8 cellular contexts compared by ENCODE assay signal in genomic region chr13:110615322-110616102, GRCh38. TPM values are rescaled to one million over a fixed set of nuclear protein-coding genes. Genes with fewer than 3 reads are reported as not detected.
DNase-seq lines count a peak whose midpoint lies in the region; ATAC-seq and TF ChIP-seq lines count a peak whose summit lies in the region.

Gene NAXD (plus strand): TSS chr13:110615545. CDS start chr13:110615602, 57 bp downstream.

- H3K9me3 ChIP-seq in GM23248 (ENCODE audit: low read depth): no peaks in the 10 kb centered on the region

- H3K4me2 ChIP-seq in GM23248 (ENCODE audit: unreplicated experiment): peak within 1 kb of the TSS; percentile 85

- in situ Hi-C loops in GM23248 (cut with MboI): no loop called here

- H3K4me1 Mint-ChIP-seq in natural killer cell treated with Interleukin-12 subunit alpha and Interleukin-12 subunit beta and Interleukin-15 and Interleukin-18, amount 100 ng/mL, for 72 hours (ENCODE audit: low read depth in 2 of 2): peaks cover 10 to 19% of the 10 kb centered on the region in 2 donors

- H2AFZ ChIP-seq in GM23248: peak within 1 kb of the TSS; percentile 98

- H3K9me3 Mint-ChIP-seq in natural killer cell treated with Interleukin-12 subunit alpha and Interleukin-12 subunit beta and Interleukin-15 and Interleukin-18, amount 100 ng/mL, for 72 hours: no peaks in the 10 kb centered on the region

- H3K36me3 ChIP-seq in GM23248 (ENCODE audit: low read depth): no peaks in the 10 kb centered on the region

- peaks cover 46% of the 10 kb centered on the region for H3K79me2 ChIP-seq in GM23248 (ENCODE audit: insufficient read depth)

- H3K27ac ChIP-seq in GM23248: peak within 1 kb of the TSS; percentile 93
- H3K27ac ChIP-seq in RWPE1: peak within 1 kb of the TSS; percentile 88

- H3K4me3 ChIP-seq in GM23248: peak within 1 kb of the TSS; percentile 81
- H3K4me3 ChIP-seq in fibroblast of pulmonary artery (replicated peaks; ENCODE audit: low read depth, low read length): peak within 1 kb of the TSS; percentile 65

- TF ChIP-seq CTCF in RWPE1 (conservative IDR thresholded peaks at IDR 0.05; ENCODE audit: low read depth): no peak
- no peak for TF ChIP-seq CTCF in fibroblast of pulmonary artery (IDR thresholded peaks at IDR 0.05; ENCODE audit: low read length, missing control alignments)

- peaks cover 4% of the 10 kb centered on the region for H3K36me3 Mint-ChIP-seq in natural killer cell treated with Interleukin-12 subunit alpha and Interleukin-12 subunit beta and Interleukin-15 and Interleukin-18, amount 100 ng/mL, for 72 hours

- H3K27me3 ChIP-seq in GM23248 (replicated peaks; ENCODE audit: insufficient read depth): no peaks in the 10 kb centered on the region

- POLR2A ChIA-PET in RWPE1 (lab: Yijun Ruan, JAX; ENCODE audit: low non-redundant PET): no interaction called here

- H3K27me3 Mint-ChIP-seq in natural killer cell treated with Interleukin-12 subunit alpha and Interleukin-12 subunit beta and Interleukin-15 and Interleukin-18, amount 100 ng/mL, for 72 hours: peaks cover 0 to under 1% of the 10 kb centered on the region in 2 donors

- CTCF ChIA-PET in RWPE1 (lab: Yijun Ruan, JAX): interaction anchor here (0.5 to 1.5 kb wide), 5 partner anchors 25 to 845 kb away, joined by 3 to 8 read pairs (median 4); no protein-coding TSS in a partner anchor

- H4K20me1 ChIP-seq in GM23248 (ENCODE audit: insufficient read depth): peaks cover 11% of the 10 kb centered on the region

- 1 to 2% methylated on average over 47 to 89 of the region's 95 CpGs for WGBS in GM23248 (ENCODE audit: low coverage in 1 of 2, low lambda C conversion rate in 2 of 2, missing lambda C conversion rate in 2 of 2), 2 experiments

- H3K4me3 Mint-ChIP-seq in natural killer cell treated with Interleukin-12 subunit alpha and Interleukin-12 subunit beta and Interleukin-15 and Interleukin-18, amount 100 ng/mL, for 72 hours: peak within 1 kb of the TSS; percentile 90

- peak within 1 kb of the TSS; percentile 94 for H3K9ac ChIP-seq in GM23248

- H3K9me2 ChIP-seq in GM23248 (ENCODE audit: insufficient read depth): no peaks in the 10 kb centered on the region

- peak; percentile 93 for DNase-seq in Daoy (ENCODE audit: low read depth)
- peak; percentile 95 for DNase-seq in GM23248
- peak; percentile 84 to 87 for DNase-seq in Kasumi-1 (lab: John Stamatoyannopoulos, UW)
- DNase-seq in RWPE1 (ENCODE audit: low spot score): peak; percentile 99
- DNase-seq in activated effector memory CD4-positive, alpha-beta T cell treated with Interleukin-2 at 50 U/mL for 16 hours: peak; percentile 68
- DNase-seq in fibroblast of pulmonary artery (ENCODE audit: low read depth): peak; percentile 96
- peak; percentile 84 for DNase-seq in natural killer cell treated with Interleukin-12 subunit alpha and Interleukin-12 subunit beta and Interleukin-15 and Interleukin-18, amount 100 ng/mL, for 72 hours (ENCODE audit: low spot score)
- DNase-seq in stimulated activated naive CD8-positive, alpha-beta T cell treated with anti-CD3 and anti-CD28 coated beads, Interleukin-15, Interleukin-2, amounts not matched to agents 100 U/mL and 50 U/mL, for 24 hours: peak; percentile 88

- H3K4me1 ChIP-seq in GM23248 (ENCODE audit: insufficient read depth): peaks cover 22% of the 10 kb centered on the region

- H3K27ac Mint-ChIP-seq in natural killer cell treated with Interleukin-12 subunit alpha and Interleukin-12 subunit beta and Interleukin-15 and Interleukin-18, amount 100 ng/mL, for 72 hours: peak within 1 kb of the TSS; percentile 83 to 89

- H3F3A ChIP-seq in GM23248 (ENCODE audit: insufficient read depth): peaks cover 16% of the 10 kb centered on the region; the same call in 1 of the 2 replicates

- peak; percentile 91 to 92 for ATAC-seq in natural killer cell treated with Interleukin-12 subunit alpha and Interleukin-12 subunit beta and Interleukin-15 and Interleukin-18, amount 100 ng/mL, for 72 hours
- peak; percentile 95 for ATAC-seq in stimulated activated naive CD8-positive, alpha-beta T cell treated with anti-CD3 and anti-CD28 coated beads, Interleukin-15, Interleukin-2, amounts not matched to agents 100 U/mL and 50 U/mL, for 24 hours

RNA-seq across cellular contexts. Expression of gene NAXD, which starts in this region (rescaled TPM):
- 11.4 and 14.7 TPM in 2 replicates for total RNA-seq in Daoy (2014; rRNA removed; shearing (Covaris generic))
- total RNA-seq in GM23248 (2014; rRNA removed; shearing (Covaris generic)): 23.5 and 34.0 TPM in 2 replicates
- polyA plus RNA-seq in GM23248 (2016; fragmentation: Nextera tagmentation; extraction: Ambion mirVana): 26.9 and 28.1 TPM in 2 replicates
- total RNA-seq in natural killer cell treated with Interleukin-12 subunit alpha and Interleukin-12 subunit beta and Interleukin-15 and Interleukin-18, amount 100 ng/mL, for 72 hours: 10 to 100 TPM; 20.7 to 31.9 TPM

Comparison
In these comparisons a context has a peak if more than half of its experiments do, and no peak if none do; other contexts are left out.
1. Peak in every context shown above with its lines: DNase-seq, ATAC-seq, H3K4me3 ChIP-seq and H3K27ac ChIP-seq.